In the genomic region with DNA sequence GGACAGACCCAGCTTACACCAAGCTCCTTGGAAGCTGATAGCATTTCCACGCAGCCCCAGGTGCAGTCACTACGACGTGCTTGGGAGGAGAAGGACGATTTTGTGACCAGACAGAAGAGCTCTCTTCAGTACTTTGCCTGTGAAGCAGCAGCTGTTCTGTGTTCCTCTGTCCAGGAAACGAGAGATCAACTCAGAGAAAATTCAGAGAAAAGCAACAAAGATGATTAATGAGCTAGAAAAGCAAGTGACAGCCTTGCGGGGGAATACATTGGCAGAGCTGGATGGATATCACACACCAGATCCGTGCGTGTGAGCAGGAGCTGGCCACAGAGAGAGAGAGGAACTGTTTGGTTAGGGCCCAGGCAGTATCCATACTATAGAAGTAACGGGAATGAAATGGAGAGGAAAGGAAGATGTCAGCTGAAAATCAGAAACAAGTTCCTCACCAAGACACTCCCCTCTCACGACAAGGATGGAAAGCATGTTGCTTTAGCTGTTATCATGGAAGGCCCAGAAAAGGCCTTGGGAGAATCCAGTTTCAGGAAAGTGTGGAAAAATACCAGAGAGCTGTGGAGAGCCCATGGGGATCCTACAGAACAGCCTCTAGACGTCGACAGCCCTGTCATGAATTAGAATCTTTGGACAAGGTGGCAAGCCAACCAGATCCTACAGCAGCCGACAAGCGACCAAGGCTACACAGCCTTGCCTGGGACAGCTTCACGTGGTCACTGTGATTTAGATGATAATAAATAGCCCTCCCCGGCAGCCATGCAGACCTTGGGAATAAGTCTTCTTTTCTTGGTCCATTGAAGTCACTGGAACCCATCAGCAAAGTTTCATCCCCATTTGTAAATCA, we compare ENCODE assay signal across 10 cellular contexts.
A peak's percentile ranks its signal among the peaks of the same experiment; 100 is the strongest.
DNase-seq lines count a peak whose midpoint lies in the region; ATAC-seq and TF ChIP-seq lines count a peak whose summit lies in the region.
"Had no signal": no experiment of that assay in that cellular context is flagged by ENCODE, and none has a peak within 500 bp of the region (broad histone marks: within the 10 kb centered on the region; RNA-seq: fewer than 3 reads in every experiment).

No MANE protein-coding gene starts in this region.

- H3K4ac ChIP-seq in trophoblast cell (ENCODE audit: low read depth, low read length) = no peak overlapping the region

- H3K4me1 Mint-ChIP-seq in activated CD8-positive, alpha-beta T cell treated with anti-CD3 and anti-CD28 coated beads, Interleukin-2, amount 10 ng/mL, durations not matched to agents 7 days and 5 days (ENCODE audit: low read depth) = peaks cover 56% of the 10 kb centered on the region

- no peak overlapping the region for H3K4me3 Mint-ChIP-seq in activated CD8-positive, alpha-beta T cell treated with anti-CD3 and anti-CD28 coated beads, Interleukin-2, amount 10 ng/mL, durations not matched to agents 7 days and 5 days
- H3K4me3 Mint-ChIP-seq: activated T-helper 17 cell treated with anti-CD3 and anti-CD28 coated beads, Interleukin-2, amount 50 U/mL, for 72 hours had no signal

- no peaks in the 10 kb centered on the region for H3K27me3 ChIP-seq in Peyer's patch
- H3K27me3 ChIP-seq in heart left ventricle = no peaks in the 10 kb centered on the region
- H3K27me3 ChIP-seq in trophoblast cell (ENCODE audit: insufficient read depth, low read length) = no peaks in the 10 kb centered on the region
- no peaks in the 10 kb centered on the region for H3K27me3 ChIP-seq in gastroesophageal sphincter

- H2AK5ac ChIP-seq in trophoblast cell (ENCODE audit: low read length) = no peak overlapping the region

- peaks cover 10% of the 10 kb centered on the region for H3K9me3 Mint-ChIP-seq in activated CD8-positive, alpha-beta T cell treated with anti-CD3 and anti-CD28 coated beads, Interleukin-2, amount 10 ng/mL, durations not matched to agents 7 days and 5 days (ENCODE audit: insufficient read depth)

- no peak overlapping the region for H2BK120ac ChIP-seq in trophoblast cell (ENCODE audit: insufficient read depth, low read length, poor library complexity)

- POLR2A ChIA-PET in activated CD8-positive, alpha-beta T cell treated with anti-CD3 and anti-CD28 coated beads, Interleukin-2, amount 10 ng/mL, durations not matched to agents 7 days and 5 days (lab: Charles Lee) = interaction anchor here (1.0 to 4.6 kb wide), 2 partner anchors 11 to 419 kb away, joined by 3 to 23 read pairs; no protein-coding TSS in a partner anchor

- no peak for TF ChIP-seq EP300 in gastroesophageal sphincter (IDR thresholded peaks at IDR 0.05)

- ATAC-seq in GM21360 (IDR thresholded peaks at IDR 0.05; ENCODE audit: unreplicated experiment) (peak; percentile 5), heart left ventricle (peak in 2 of 4 donors; percentile 49 to 56), gastroesophageal sphincter (no peak), HG03521 (IDR thresholded peaks at IDR 0.05; ENCODE audit: unreplicated experiment) (no peak)
- no peak for ATAC-seq in activated CD8-positive, alpha-beta T cell treated with anti-CD3 and anti-CD28 coated beads, Interleukin-2, amount 10 ng/mL, durations not matched to agents 7 days and 5 days

- H3K79me1 ChIP-seq in trophoblast cell (ENCODE audit: low read length) = peaks cover 5% of the 10 kb centered on the region

- H3K4me1 ChIP-seq in Peyer's patch (peaks cover 0 to 7% (median 0%) of the 10 kb centered on the region in 4 donors), heart left ventricle (peaks cover 0 to 15% (median 3%) of the 10 kb centered on the region in 12 donors), trophoblast cell (ENCODE audit: control insufficient read depth in 1 of 2, insufficient read depth in 2 of 2, low read length in 2 of 2) (peaks cover 11 to 13% of the 10 kb centered on the region in 2 experiments), gastroesophageal sphincter (peaks cover 0 to 16% (median 4%) of the 10 kb centered on the region in 3 donors)

- no peaks in the 10 kb centered on the region for H3K27me3 Mint-ChIP-seq in activated CD8-positive, alpha-beta T cell treated with anti-CD3 and anti-CD28 coated beads, Interleukin-2, amount 10 ng/mL, durations not matched to agents 7 days and 5 days (ENCODE audit: low read depth)
- H3K27me3 Mint-ChIP-seq: activated T-helper 17 cell treated with anti-CD3 and anti-CD28 coated beads, Interleukin-2, amount 50 U/mL, for 72 hours had no signal

- H3K27ac ChIP-seq in Peyer's patch (peak overlapping the region in 1 of 4 donors; percentile 9), heart left ventricle (peak overlapping the region in 10 of 12 donors; percentile 6 to 60 (median 44)), trophoblast cell (ENCODE audit: low read depth, low read length) (no peak overlapping the region), gastroesophageal sphincter (peak overlapping the region in 2 of 4 donors; percentile 47 to 59)

- H3K23ac ChIP-seq in trophoblast cell (ENCODE audit: low read length) = no peak overlapping the region

- TF ChIP-seq CTCF in Peyer's patch (IDR thresholded peaks at IDR 0.05) (no peak), heart left ventricle (IDR thresholded peaks at IDR 0.05) (no peak), gastroesophageal sphincter (IDR thresholded peaks at IDR 0.05) (no peak)

- H3K4me2 ChIP-seq in trophoblast cell (ENCODE audit: low read length) = no peak overlapping the region

- peaks cover 13% of the 10 kb centered on the region for H3K36me3 Mint-ChIP-seq in activated CD8-positive, alpha-beta T cell treated with anti-CD3 and anti-CD28 coated beads, Interleukin-2, amount 10 ng/mL, durations not matched to agents 7 days and 5 days (ENCODE audit: low read depth)

- H3K9me3 ChIP-seq in Peyer's patch (no peaks in the 10 kb centered on the region), heart left ventricle (peaks cover 0 to 9% (median 0%) of the 10 kb centered on the region in 12 donors), trophoblast cell (ENCODE audit: insufficient read depth, low read depth, low read length) (peaks cover 2% of the 10 kb centered on the region), gastroesophageal sphincter (no peaks in the 10 kb centered on the region)

- no peak overlapping the region for H4K91ac ChIP-seq in trophoblast cell (ENCODE audit: low read depth, low read length)

- no peak overlapping the region for H3K9ac ChIP-seq in trophoblast cell (ENCODE audit: low read length)

- 62 to 70% (median 67%) methylated on average over 16 of the region's 16 CpGs for WGBS in heart left ventricle, 4 donors
- no CpG with 5 or more reads among the region's 16 CpGs for WGBS in trophoblast cell (ENCODE audit: extremely low coverage, insufficient coverage, insufficient read length)
- WGBS in gastroesophageal sphincter (ENCODE audit: low coverage in 1 of 2), 2 donors = 32 to 50% methylated on average over 6 to 12 of the region's 16 CpGs

- peak overlapping the region; percentile 23 for H2BK12ac ChIP-seq in trophoblast cell (ENCODE audit: low read length)

- no peak overlapping the region for H3K14ac ChIP-seq in trophoblast cell (ENCODE audit: low read length)

- H4K12ac ChIP-seq in trophoblast cell (ENCODE audit: low read depth, low read length) = no peak overlapping the region

- H2BK5ac ChIP-seq in trophoblast cell (ENCODE audit: low read depth, low read length, poor library complexity) = no peak overlapping the region

- H4K8ac ChIP-seq in trophoblast cell (ENCODE audit: low read depth, low read length) = no peak overlapping the region

- H3K4me3 ChIP-seq in Peyer's patch (no peak overlapping the region), heart left ventricle (no peak overlapping the region), trophoblast cell (ENCODE audit: low read depth, low read length) (no peak overlapping the region), gastroesophageal sphincter (no peak overlapping the region)

- no peaks in the 10 kb centered on the region for H3K79me2 ChIP-seq in trophoblast cell (ENCODE audit: control insufficient read depth, insufficient read depth, low read length, poor library complexity)

- H3K18ac ChIP-seq in trophoblast cell (ENCODE audit: low read length) = no peak overlapping the region

- no peak overlapping the region for H2AFZ ChIP-seq in trophoblast cell (ENCODE audit: insufficient read depth, low read length, poor library complexity)

- intact Hi-C loops in heart left ventricle (cut with DNase I) = no loop called here

- CTCF ChIA-PET in activated CD8-positive, alpha-beta T cell treated with anti-CD3 and anti-CD28 coated beads, Interleukin-2, amount 10 ng/mL, durations not matched to agents 7 days and 5 days (lab: Charles Lee) = interaction anchor here (0.9 to 1.7 kb wide), 6 partner anchors 28 to 177 kb away, joined by 3 read pairs; no protein-coding TSS in a partner anchor

- DNase-seq in Peyer's patch (peak in 2 of 3 donors; percentile 8 to 28), heart left ventricle (no peak), trophoblast cell (no peak), medulla oblongata (ENCODE audit: extremely low spot score) (no peak)
- no peak for DNase-seq in activated CD8-positive, alpha-beta T cell treated with anti-CD3 and anti-CD28 coated beads, Interleukin-2, amount 10 ng/mL, durations not matched to agents 7 days and 5 days
- DNase-seq: T-helper 9 cell had no signal

- H3K36me3 ChIP-seq in Peyer's patch (no peaks in the 10 kb centered on the region), heart left ventricle (no peaks in the 10 kb centered on the region), trophoblast cell (ENCODE audit: control insufficient read depth in 1 of 2, insufficient read depth in 2 of 2, low read length in 2 of 2) (no peaks in the 10 kb centered on the region), gastroesophageal sphincter (no peaks in the 10 kb centered on the region)

- no peak overlapping the region for H3K27ac Mint-ChIP-seq in activated CD8-positive, alpha-beta T cell treated with anti-CD3 and anti-CD28 coated beads, Interleukin-2, amount 10 ng/mL, durations not matched to agents 7 days and 5 days
- H3K27ac Mint-ChIP-seq: activated T-helper 17 cell treated with anti-CD3 and anti-CD28 coated beads, Interleukin-2, amount 50 U/mL, for 72 hours had no signal

- no peak for TF ChIP-seq POLR2A in Peyer's patch (IDR thresholded peaks at IDR 0.05)
- no peak for TF ChIP-seq POLR2A in heart left ventricle (IDR thresholded peaks at IDR 0.05)
- TF ChIP-seq POLR2A in gastroesophageal sphincter (IDR thresholded peaks at IDR 0.05) = no peak

Comparison
In these comparisons a context has a peak if more than half of its experiments do, and no peak if none do; other contexts are left out.
1. DNase-seq: peak in Peyer's patch (2 of 3); none in heart left ventricle (0 of 5), trophoblast cell (0 of 2), medulla oblongata (single experiment) and activated CD8-positive, alpha-beta T cell treated with anti-CD3 and anti-CD28 coated beads, Interleukin-2, amount 10 ng/mL, durations not matched to agents 7 days and 5 days (single experiment).